Comparison of ENCODE assay signal across 22 cellular contexts in genomic region chr13:74144269-74144668, GRCh38.
"Had no signal": no experiment of that assay in that cellular context is flagged by ENCODE, and none has a peak within 500 bp of the region (broad histone marks: within the 10 kb centered on the region; RNA-seq: fewer than 3 reads in every experiment).

No MANE protein-coding gene starts in this region.

- H3K27me3 ChIP-seq: MG63, Peyer's patch, SJCRH30 had no signal

- H3K4me1 ChIP-seq: Peyer's patch, SJCRH30 had no signal

- H3K4me3 ChIP-seq: MG63, PC-9, Peyer's patch, SJCRH30 had no signal

- ATAC-seq: Right ventricle myocardium inferior had no signal

- H3K36me3 ChIP-seq: MG63, Peyer's patch, SJCRH30 had no signal

- H3K27ac ChIP-seq: PC-9, Peyer's patch, SJCRH30 had no signal

- H3K4me2 ChIP-seq: PC-9 had no signal

- H3K9me3 ChIP-seq: MG63, Peyer's patch, SJCRH30 had no signal

- DNase-seq: Karpas-422, KG1, MG63, NCI-H1092, NCI-H1105 treated with DMSO at 0.1 percent for 48 hours, NCI-H1417 treated with DMSO at 0.1 percent for 48 hours, NCI-H146, NCI-H1694 treated with DMSO at 0.1 percent for 48 hours, NCI-H1930, NCI-H2081, NCI-H2107, NCI-H2227 treated with DMSO at 0.1 percent for 48 hours, NCI-H446, NCI-H510A, NCI-H524 treated with DMSO at 0.1 percent for 48 hours, NCI-H69, NCI-H774, PC-9, Peyer's patch, SHP77 treated with DMSO at 0.1 percent for 48 hours, SJCRH30 had no signal

- H2AFZ ChIP-seq: PC-9 had no signal
